Comparison of ENCODE assay signal across 17 cellular contexts in genomic region chr21:43304621-43305335, GRCh38.
"Had no signal": no experiment of that assay in that cellular context is flagged by ENCODE, and none has a peak within 500 bp of the region (broad histone marks: within the 10 kb centered on the region; RNA-seq: fewer than 3 reads in every experiment).

No MANE protein-coding gene starts in this region.

- ATAC-seq: activated CD4-positive, alpha-beta T cell treated with anti-CD3 and anti-CD28 coated beads for 36 hours; activated CD8-positive, alpha-beta memory T cell treated with anti-CD3 and anti-CD28 coated beads, Interleukin-2, amount 10 ng/mL, durations not matched to agents 7 days and 5 days; gastroesophageal sphincter; psoas muscle; stimulated activated effector memory CD8-positive, alpha-beta T cell treated with anti-CD3 and anti-CD28 coated beads, Interleukin-12 subunit alpha, Interleukin-12 subunit beta, amount 100 ng/mL, for 72 hours had no signal

- H3K27me3 ChIP-seq: ascending aorta, dorsolateral prefrontal cortex, hepatocyte, uterus had no signal

- H3K4me2 ChIP-seq: hepatocyte had no signal

- H3K4me1 ChIP-seq: ascending aorta, gastroesophageal sphincter, psoas muscle, uterus had no signal

- H3K9me3 ChIP-seq: ascending aorta, psoas muscle, tibial artery, uterus had no signal

- H2AFZ ChIP-seq: hepatocyte had no signal

- H3K27ac ChIP-seq: ascending aorta, dorsolateral prefrontal cortex, gastroesophageal sphincter, hepatocyte, psoas muscle, tibial artery, uterus had no signal

- DNase-seq: activated CD4-positive, alpha-beta memory T cell treated with anti-CD3 and anti-CD28 coated beads for 36 hours; activated CD4-positive, alpha-beta T cell treated with anti-CD3 and anti-CD28 coated beads for 36 hours; activated CD8-positive, alpha-beta memory T cell treated with anti-CD3 and anti-CD28 coated beads, Interleukin-2, amount 10 ng/mL, durations not matched to agents 7 days and 5 days; activated effector memory CD4-positive, alpha-beta T cell treated with anti-CD3 and anti-CD28 coated beads, Interleukin-2, amount 50 U/mL, for 16 hours; activated T-cell treated with anti-CD3 and anti-CD28 coated beads, Interleukin-2, amount 50 U/mL, for 24 hours; endodermal cell; islet precursor cell; nephron progenitor cell; T-helper 2 cell; uterus had no signal

- H3K4me3 ChIP-seq: ascending aorta, dorsolateral prefrontal cortex, gastroesophageal sphincter, hepatocyte, psoas muscle, tibial artery, uterus had no signal

- H3K36me3 ChIP-seq: ascending aorta, gastroesophageal sphincter, tibial artery, uterus had no signal
